In the genomic region with DNA sequence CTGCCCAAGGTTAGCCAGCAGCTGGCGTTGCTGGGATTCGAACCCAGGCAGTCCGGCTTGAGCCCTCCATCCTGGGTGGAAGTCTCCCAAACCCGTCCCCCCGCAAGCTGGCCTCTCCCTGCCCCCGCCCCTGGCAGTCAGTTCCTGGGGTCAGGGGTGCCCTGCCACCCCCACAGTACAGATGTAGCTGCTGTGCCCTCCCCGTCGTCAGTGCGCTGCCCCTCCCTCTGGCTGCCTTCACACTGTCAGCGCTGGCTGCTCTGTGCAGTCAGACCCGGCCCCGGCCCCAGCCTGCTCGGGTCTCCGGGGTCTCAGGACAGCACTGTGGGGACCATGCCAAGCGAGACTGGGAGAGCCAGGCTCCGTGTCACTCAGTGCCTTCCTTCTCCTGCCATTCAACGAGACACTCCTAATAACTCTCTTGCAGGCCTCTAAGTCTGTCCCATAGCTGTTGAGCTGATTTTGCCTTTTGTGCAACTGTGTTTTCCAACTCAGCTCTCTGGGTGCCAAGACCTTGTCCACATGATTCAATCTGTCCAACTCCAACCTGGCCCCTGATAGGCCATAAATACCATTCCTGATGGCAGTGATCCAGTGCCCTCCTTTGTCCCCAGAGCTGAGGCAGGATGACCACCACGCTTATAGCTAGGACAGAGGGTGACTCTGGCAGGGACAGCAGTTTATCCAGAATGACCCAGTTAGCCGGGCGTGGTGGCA, we compare ENCODE assay signal across 12 cellular contexts. TPM values are rescaled to one million over a fixed set of nuclear protein-coding genes. Genes with fewer than 3 reads are reported as not detected.
DNase-seq lines count a peak whose midpoint lies in the region; ATAC-seq and TF ChIP-seq lines count a peak whose summit lies in the region.
"Had no signal": no experiment of that assay in that cellular context is flagged by ENCODE, and none has a peak within 500 bp of the region (broad histone marks: within the 10 kb centered on the region; RNA-seq: fewer than 3 reads in every experiment).

No MANE protein-coding gene starts in this region.

- H4K8ac ChIP-seq in neuronal stem cell (ENCODE audit: low read depth, low read length), result peak overlapping the region; percentile 65

- no peak overlapping the region for H2AK5ac ChIP-seq in neuronal stem cell (ENCODE audit: low read depth, low read length)

- H2BK5ac ChIP-seq in neuronal stem cell (ENCODE audit: low read length), result no peak overlapping the region

- H4K91ac ChIP-seq in neuronal stem cell (ENCODE audit: low read depth, low read length, poor library complexity), result no peak overlapping the region

- no CpG with 5 or more reads among the region's 20 CpGs for WGBS in neuronal stem cell (ENCODE audit: extremely low coverage in 2 of 2, insufficient read length in 2 of 2, insufficient replicate concordance in 1 of 2), 2 donors
- 92% methylated on average over 20 of the region's 20 CpGs for WGBS in thymus

- no peak overlapping the region for H3K4me2 ChIP-seq in neuronal stem cell (ENCODE audit: insufficient read depth, low read length, poor library complexity, severe bottlenecking)
- H3K4me2 ChIP-seq: BLaER1 treated with 17β-estradiol and CSF1 and Interleukin-3, amounts not matched to agents 10 nM and 100 nM had no signal

- peak overlapping the region; percentile 54 for H2BK15ac ChIP-seq in neuronal stem cell (ENCODE audit: low read length)

- CTCF ChIA-PET in Panc1 (lab: Charles Lee), result no interaction called here

- in situ Hi-C loops in Panc1 (cut with HindIII; ENCODE audit: low pct_unique_long_range_greater_than_20kb, low sequenced_read_pairs) (no loop called here), HAP-1 (cut with MboI; ENCODE audit: low sequenced_read_pairs) (no loop called here)

- no peak for DNase-seq in Panc1 (ENCODE audit: low read depth, low spot score)
- DNase-seq in fibroblast of pulmonary artery (ENCODE audit: low read depth), result peak; percentile 45
- DNase-seq in neuronal stem cell (ENCODE audit: low spot score), result no peak
- DNase-seq in HAP-1 (ENCODE audit: low spot score in 2 of 2), result no peak
- no peak for DNase-seq in activated CD4-positive, CD25-positive, alpha-beta regulatory T cell (lab: John Stamatoyannopoulos, UW)
- no peak for DNase-seq in AG08396 (ENCODE audit: low spot score)
- DNase-seq: activated CD4-positive, CD25-positive, alpha-beta regulatory T cell treated with anti-CD3 and anti-CD28 coated beads, Interleukin-2, amount 50 U/mL, for 72 hours; natural killer cell; NCI-H526 had no signal

- H3K27me3 ChIP-seq in Panc1 (ENCODE audit: control insufficient read depth, insufficient read depth, low read length), result no peaks in the 10 kb centered on the region
- no peaks in the 10 kb centered on the region for H3K27me3 ChIP-seq in neuronal stem cell (ENCODE audit: control insufficient read depth in 3 of 3, insufficient read depth in 3 of 3, low read depth in 1 of 3, low read length in 3 of 3)
- no peaks in the 10 kb centered on the region for H3K27me3 ChIP-seq in thymus (ENCODE audit: control insufficient read depth, insufficient read depth)
- H3K27me3 ChIP-seq in HAP-1 (ENCODE audit: low read depth), result no peaks in the 10 kb centered on the region
- H3K27me3 ChIP-seq: BLaER1 treated with 17β-estradiol and CSF1 and Interleukin-3, amounts not matched to agents 10 nM and 100 nM had no signal

- H3K4me1 ChIP-seq in Panc1 (ENCODE audit: control insufficient read depth, insufficient read depth, low read length) (peaks cover 24% of the 10 kb centered on the region), neuronal stem cell (ENCODE audit: control insufficient read depth in 2 of 2, insufficient read depth in 1 of 2, low read depth in 1 of 2, low read length in 2 of 2) (peaks cover 5 to 7% of the 10 kb centered on the region in 2 donors), thymus (ENCODE audit: control insufficient read depth, insufficient read depth, low read length) (no peaks in the 10 kb centered on the region), HAP-1 (no peaks in the 10 kb centered on the region)

- no peaks in the 10 kb centered on the region for H3K9me3 ChIP-seq in Panc1 (ENCODE audit: control insufficient read depth, insufficient read depth, low read depth, low read length)
- no peaks in the 10 kb centered on the region for H3K9me3 ChIP-seq in neuronal stem cell (replicated peaks in 1 of 2; ENCODE audit: control insufficient read depth in 2 of 2, insufficient read depth in 1 of 2, low read depth in 1 of 2, low read length in 2 of 2)
- H3K9me3 ChIP-seq in thymus (ENCODE audit: control insufficient read depth), result no peaks in the 10 kb centered on the region
- H3K9me3 ChIP-seq in HAP-1, result no peaks in the 10 kb centered on the region
- H3K9me3 ChIP-seq: BLaER1 treated with 17β-estradiol and CSF1 and Interleukin-3, amounts not matched to agents 10 nM and 100 nM had no signal

- H3K79me1 ChIP-seq in neuronal stem cell (ENCODE audit: low read depth, low read length), result no peaks in the 10 kb centered on the region

- H3K23ac ChIP-seq in neuronal stem cell (ENCODE audit: low read depth, low read length, poor library complexity), result peak overlapping the region; percentile 23

- intact Hi-C loops in Panc1 (cut with micrococcal nuclease; ENCODE audit: unreplicated experiment), result loop anchor here (10.0 kb wide), 1 partner anchor 54 kb away; a partner anchor contains a TSS

- H3K9ac ChIP-seq in neuronal stem cell (ENCODE audit: low read depth, low read length, poor library complexity), result peak overlapping the region; percentile 50
- H3K9ac ChIP-seq: BLaER1 treated with 17β-estradiol and CSF1 and Interleukin-3, amounts not matched to agents 10 nM and 100 nM had no signal

- no peak overlapping the region for H3K14ac ChIP-seq in neuronal stem cell (ENCODE audit: low read length)

- BruUV-seq in Panc1 (replicated peaks; lab: Mats Ljungman, UMichigan), result no TSS peak

- H3K36me3 ChIP-seq in Panc1 (ENCODE audit: control insufficient read depth, insufficient read depth, low read length), result no peaks in the 10 kb centered on the region
- no peaks in the 10 kb centered on the region for H3K36me3 ChIP-seq in neuronal stem cell (replicated peaks in 1 of 2; ENCODE audit: control insufficient read depth in 2 of 2, insufficient read depth in 2 of 2, low read length in 2 of 2)
- H3K36me3 ChIP-seq in thymus (ENCODE audit: control insufficient read depth, insufficient read depth), result no peaks in the 10 kb centered on the region
- H3K36me3 ChIP-seq in HAP-1 (replicated peaks), result no peaks in the 10 kb centered on the region
- H3K36me3 ChIP-seq: BLaER1 treated with 17β-estradiol and CSF1 and Interleukin-3, amounts not matched to agents 10 nM and 100 nM had no signal

- H3K27ac ChIP-seq in Panc1 (ENCODE audit: low read length), result peak overlapping the region; percentile 79
- H3K27ac ChIP-seq in neuronal stem cell (replicated peaks; ENCODE audit: low read length), result no peak overlapping the region
- H3K27ac ChIP-seq in thymus (ENCODE audit: low read depth), result peak overlapping the region; percentile 68
- H3K27ac ChIP-seq: BLaER1 treated with 17β-estradiol and CSF1 and Interleukin-3, amounts not matched to agents 10 nM and 100 nM had no signal

- H3K4ac ChIP-seq in neuronal stem cell (ENCODE audit: low read length), result no peak overlapping the region

- H3K18ac ChIP-seq in neuronal stem cell (ENCODE audit: low read length), result peak overlapping the region; percentile 38

- H2BK120ac ChIP-seq in neuronal stem cell (ENCODE audit: low read depth, low read length), result no peak overlapping the region

- no peak overlapping the region for H2BK12ac ChIP-seq in neuronal stem cell (ENCODE audit: low read length)

- POLR2A ChIA-PET in Panc1 (lab: Charles Lee), result interaction anchor here (0.6 to 0.7 kb wide), 2 partner anchors 22 to 1494 kb away, joined by 13 read pairs; no protein-coding TSS in a partner anchor

- H3K4me3 ChIP-seq in Panc1 (ENCODE audit: low read depth in 2 of 2, low read length in 2 of 2) (peak overlapping the region in 1 of 2 experiments; percentile 13; a peak in 1 of 4 replicates), fibroblast of pulmonary artery (replicated peaks; ENCODE audit: low read depth, low read length) (peak overlapping the region; percentile 38), neuronal stem cell (ENCODE audit: low read length in 2 of 2) (no peak overlapping the region), thymus (ENCODE audit: low read length) (no peak overlapping the region), HAP-1 (no peak overlapping the region)
- H3K4me3 ChIP-seq: BLaER1 treated with 17β-estradiol and CSF1 and Interleukin-3, amounts not matched to agents 10 nM and 100 nM had no signal

- TF ChIP-seq CTCF in Panc1 (IDR thresholded peaks at IDR 0.05) (no peak), fibroblast of pulmonary artery (IDR thresholded peaks at IDR 0.05; ENCODE audit: low read length, missing control alignments) (no peak)

- peak; percentile 66 for ATAC-seq in Panc1
- ATAC-seq in GM19455 (IDR thresholded peaks at IDR 0.05; ENCODE audit: unreplicated experiment), result no peak

- peak overlapping the region; percentile 86 for H2AFZ ChIP-seq in neuronal stem cell (ENCODE audit: low read length)

RNA-seq across cellular contexts. Expression of a gene that starts 55.5 kb away (rescaled TPM):
- 5.8 TPM for total RNA-seq in Panc1 (2021; ENCODE audit: unreplicated experiment)
- 7.1 TPM for polyA plus RNA-seq in Panc1 (2012; ENCODE audit: insufficient read length)
- polyA plus RNA-seq in neuronal stem cell (2013, experiment 1 of 2), result not detected
- 0.03 TPM for polyA plus RNA-seq in neuronal stem cell (2013, experiment 2 of 2)
- polyA plus RNA-seq in thymus, result 4.7 TPM
